In the genomic region with DNA sequence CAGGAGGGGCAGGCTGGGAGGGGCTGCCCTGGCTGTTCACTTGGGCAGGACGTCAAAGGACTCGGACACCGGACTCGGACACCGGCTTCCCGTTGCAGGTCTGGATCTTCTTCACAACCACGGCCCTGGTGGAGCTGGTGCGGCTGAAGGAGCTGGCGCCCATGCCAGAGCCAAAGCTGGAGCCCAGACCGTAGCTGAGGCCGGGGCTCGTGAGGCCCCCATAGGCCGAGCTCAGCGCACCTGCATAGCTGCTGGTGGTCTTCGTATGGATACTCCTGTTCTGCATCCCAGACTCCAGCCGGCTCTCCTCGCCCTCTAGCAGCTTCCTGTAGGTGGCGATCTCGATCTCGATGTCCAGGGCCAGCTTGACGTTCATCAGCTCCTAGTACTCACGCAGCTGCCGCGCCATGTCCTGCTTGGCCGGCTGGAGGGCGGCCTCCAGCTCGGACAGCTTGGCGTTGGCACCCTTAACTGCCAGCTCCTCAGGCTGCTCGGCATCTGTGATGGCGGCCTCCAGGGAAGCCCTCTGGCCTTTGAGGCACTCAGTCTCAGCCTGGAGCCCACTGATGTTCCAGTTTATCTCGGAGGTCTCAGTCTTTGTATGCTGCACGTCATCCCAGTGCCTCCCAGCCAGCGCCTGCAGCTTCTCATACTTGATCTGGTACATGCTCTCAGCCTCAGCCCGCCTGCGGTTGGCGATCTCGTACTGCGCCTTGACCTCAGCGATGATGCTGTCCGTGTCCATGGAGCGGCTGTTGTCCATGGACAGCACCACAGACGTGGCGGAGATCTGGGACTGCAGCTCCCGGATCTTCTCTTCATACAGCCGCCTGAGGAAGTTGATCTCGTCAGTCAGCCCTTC, we compare ENCODE assay signal across 16 cellular contexts. TPM values are rescaled to one million over a fixed set of nuclear protein-coding genes. Genes with fewer than 3 reads are reported as not detected.
DNase-seq lines count a peak whose midpoint lies in the region; ATAC-seq and TF ChIP-seq lines count a peak whose summit lies in the region.
"Had no signal": no experiment of that assay in that cellular context is flagged by ENCODE, and none has a peak within 500 bp of the region (broad histone marks: within the 10 kb centered on the region; RNA-seq: fewer than 3 reads in every experiment).

No MANE protein-coding gene starts in this region.

- H3K9me2 ChIP-seq in GM23248 (ENCODE audit: insufficient read depth), result no peaks in the 10 kb centered on the region

- no peak overlapping the region for H3K4me3 Mint-ChIP-seq in activated CD4-positive, alpha-beta memory T cell treated with anti-CD3 and anti-CD28 coated beads, Interleukin-2, amount 10 ng/mL, durations not matched to agents 7 days and 5 days
- H3K4me3 Mint-ChIP-seq: activated T-cell treated with anti-CD3 and anti-CD28 coated beads, Interleukin-2, amount 50 U/mL, for 4 hours; brain had no signal

- no peak overlapping the region for H3K4me3 ChIP-seq in A673 (ENCODE audit: low read depth, low read length, poor library complexity, severe bottlenecking)
- H3K4me3 ChIP-seq in GM23248, result no peak overlapping the region
- H3K4me3 ChIP-seq in WERI-Rb-1 (ENCODE audit: low read depth, low read length), result no peak overlapping the region
- no peak overlapping the region for H3K4me3 ChIP-seq in kidney epithelial cell (ENCODE audit: low read depth, low read length)
- H3K4me3 ChIP-seq: esophagus squamous epithelium had no signal

- BruUV-seq in A673 (replicated peaks; lab: Mats Ljungman, UMichigan), result no TSS peak

- in situ Hi-C loops in GM23248 (cut with MboI), result no loop called here

- H3K4me1 Mint-ChIP-seq in activated CD4-positive, alpha-beta memory T cell treated with anti-CD3 and anti-CD28 coated beads, Interleukin-2, amount 10 ng/mL, durations not matched to agents 7 days and 5 days, result no peaks in the 10 kb centered on the region
- H3K4me1 Mint-ChIP-seq: brain had no signal

- CTCF ChIA-PET in A673 (lab: Charles Lee), result no interaction called here
- CTCF ChIA-PET in activated CD4-positive, alpha-beta memory T cell treated with anti-CD3 and anti-CD28 coated beads, Interleukin-2, amount 10 ng/mL, durations not matched to agents 7 days and 5 days (lab: Charles Lee), result interaction anchor here (1.3 to 1.6 kb wide), 2 partner anchors 16 to 54 kb away, joined by 3 to 4 read pairs; no protein-coding TSS in a partner anchor

- no peak overlapping the region for H3K9ac ChIP-seq in GM23248

- H4K20me1 ChIP-seq in GM23248 (ENCODE audit: insufficient read depth), result no peaks in the 10 kb centered on the region

- TF ChIP-seq CTCF in A673 (conservative IDR thresholded peaks at IDR 0.05; ENCODE audit: low read depth, low read length) (0 out of 2 replicates have a peak, but pooled peaks have one; percentile 27), WERI-Rb-1 (IDR thresholded peaks at IDR 0.05; ENCODE audit: low read depth, low read length) (peak; percentile 79), kidney epithelial cell (IDR thresholded peaks at IDR 0.05; ENCODE audit: insufficient read depth, low read length, poor library complexity, severe bottlenecking) (peak; percentile 37)

- no peak overlapping the region for H3K27ac ChIP-seq in A673 (ENCODE audit: low read depth, low read length, poor library complexity, severe bottlenecking)
- no peak overlapping the region for H3K27ac ChIP-seq in GM23248
- no peak overlapping the region for H3K27ac ChIP-seq in WERI-Rb-1
- H3K27ac ChIP-seq: esophagus squamous epithelium had no signal

- peaks cover 18% of the 10 kb centered on the region; the same call in 1 of the 2 replicates for H3F3A ChIP-seq in GM23248 (ENCODE audit: insufficient read depth)

- DNase-seq in A673 (ENCODE audit: low spot score) (no peak), GM23248 (peak; percentile 30), WERI-Rb-1 (peak; percentile 85), kidney epithelial cell (ENCODE audit: low read depth) (no peak)
- no peak for DNase-seq in activated CD8-positive, alpha-beta memory T cell treated with anti-CD3 and anti-CD28 coated beads, Interleukin-2, amount 50 U/mL, for 4 hours
- no peak for DNase-seq in activated CD4-positive, alpha-beta memory T cell treated with anti-CD3 and anti-CD28 coated beads, Interleukin-2, amount 10 ng/mL, durations not matched to agents 7 days and 5 days
- DNase-seq: activated T-cell treated with anti-CD3 and anti-CD28 coated beads, Interleukin-2, amount 50 U/mL, for 4 hours; esophagus squamous epithelium; kidney; NCI-H2107; RPMI8226; stimulated activated CD4-positive, alpha-beta T cell treated with anti-CD3 and anti-CD28 coated beads, Interleukin-1b, Interleukin-23, amount 100 ng/mL, for 48 hours; stimulated activated naive CD8-positive, alpha-beta T cell treated with anti-CD3 and anti-CD28 coated beads, Interleukin-15, Interleukin-2, amounts not matched to agents 100 U/mL and 50 U/mL, for 24 hours had no signal

- H3K36me3 ChIP-seq in A673 (ENCODE audit: insufficient read depth, low read length, poor library complexity, severe bottlenecking) (no peaks in the 10 kb centered on the region), GM23248 (ENCODE audit: low read depth) (no peaks in the 10 kb centered on the region), WERI-Rb-1 (no peaks in the 10 kb centered on the region), kidney epithelial cell (ENCODE audit: control insufficient read depth, insufficient read depth, low read length) (no peaks in the 10 kb centered on the region)
- H3K36me3 ChIP-seq: esophagus squamous epithelium had no signal

- H3K27me3 Mint-ChIP-seq in activated CD4-positive, alpha-beta memory T cell treated with anti-CD3 and anti-CD28 coated beads, Interleukin-2, amount 10 ng/mL, durations not matched to agents 7 days and 5 days, result peaks cover 20% of the 10 kb centered on the region

- no peaks in the 10 kb centered on the region for H3K36me3 Mint-ChIP-seq in activated CD4-positive, alpha-beta memory T cell treated with anti-CD3 and anti-CD28 coated beads, Interleukin-2, amount 10 ng/mL, durations not matched to agents 7 days and 5 days (ENCODE audit: low read depth)
- H3K36me3 Mint-ChIP-seq: brain had no signal

- no peak overlapping the region for H3K4me2 ChIP-seq in GM23248 (ENCODE audit: unreplicated experiment)

- no peaks in the 10 kb centered on the region for H3K9me3 Mint-ChIP-seq in activated CD4-positive, alpha-beta memory T cell treated with anti-CD3 and anti-CD28 coated beads, Interleukin-2, amount 10 ng/mL, durations not matched to agents 7 days and 5 days
- H3K9me3 Mint-ChIP-seq: activated T-cell treated with anti-CD3 and anti-CD28 coated beads, Interleukin-2, amount 50 U/mL, for 4 hours; brain had no signal

- POLR2A ChIA-PET in A673 (lab: Charles Lee; ENCODE audit: low non-redundant PET), result no interaction called here
- POLR2A ChIA-PET in activated CD4-positive, alpha-beta memory T cell treated with anti-CD3 and anti-CD28 coated beads, Interleukin-2, amount 10 ng/mL, durations not matched to agents 7 days and 5 days (lab: Charles Lee), result no interaction called here

- WGBS in GM23248 (ENCODE audit: low coverage in 1 of 2, low lambda C conversion rate in 2 of 2, missing lambda C conversion rate in 2 of 2), 2 experiments, result 72 to 77% methylated on average over 36 to 41 of the region's 46 CpGs

- no peak overlapping the region for H3K27ac Mint-ChIP-seq in activated CD4-positive, alpha-beta memory T cell treated with anti-CD3 and anti-CD28 coated beads, Interleukin-2, amount 10 ng/mL, durations not matched to agents 7 days and 5 days
- H3K27ac Mint-ChIP-seq: brain had no signal

- H3K9me3 ChIP-seq in A673 (ENCODE audit: low read depth, low read length, poor library complexity, severe bottlenecking), result no peaks in the 10 kb centered on the region
- H3K9me3 ChIP-seq in GM23248 (ENCODE audit: low read depth), result no peaks in the 10 kb centered on the region
- no peaks in the 10 kb centered on the region for H3K9me3 ChIP-seq in WERI-Rb-1 (ENCODE audit: severe bottlenecking)
- H3K9me3 ChIP-seq: esophagus squamous epithelium had no signal

- ATAC-seq in GM19023 (IDR thresholded peaks at IDR 0.05; ENCODE audit: unreplicated experiment) (no peak), HG02870 (IDR thresholded peaks at IDR 0.05; ENCODE audit: unreplicated experiment) (no peak)
- ATAC-seq: activated T-cell treated with anti-CD3 and anti-CD28 coated beads, Interleukin-2, amount 50 U/mL, for 4 hours; stimulated activated naive CD8-positive, alpha-beta T cell treated with anti-CD3 and anti-CD28 coated beads, Interleukin-15, Interleukin-2, amounts not matched to agents 100 U/mL and 50 U/mL, for 24 hours had no signal

- no peaks in the 10 kb centered on the region for H3K4me1 ChIP-seq in A673 (ENCODE audit: insufficient read depth, low read length, poor library complexity, severe bottlenecking)
- H3K4me1 ChIP-seq in GM23248 (ENCODE audit: insufficient read depth), result peaks cover 9% of the 10 kb centered on the region; the same call in 1 of the 2 replicates
- H3K4me1 ChIP-seq: esophagus squamous epithelium had no signal

- no peaks in the 10 kb centered on the region for H3K79me2 ChIP-seq in GM23248 (ENCODE audit: insufficient read depth)

- H3K27me3 ChIP-seq in A673 (replicated peaks; ENCODE audit: insufficient read depth, low read depth, low read length, poor library complexity) (peaks cover 14% of the 10 kb centered on the region), GM23248 (replicated peaks; ENCODE audit: insufficient read depth) (no peaks in the 10 kb centered on the region), WERI-Rb-1 (ENCODE audit: insufficient read depth, low read depth, severe bottlenecking) (no peaks in the 10 kb centered on the region), kidney epithelial cell (ENCODE audit: control insufficient read depth, insufficient read depth, low read length) (peaks cover 9% of the 10 kb centered on the region)

- H2AFZ ChIP-seq in GM23248, result peak overlapping the region; percentile 25; the same call in 1 of the 2 replicates

- intact Hi-C loops in A673 (cut with micrococcal nuclease; ENCODE audit: unreplicated experiment), result loop anchor here (10.0 kb wide), 1 partner anchor 101 kb away; no protein-coding TSS in a partner anchor

RNA-seq across cellular contexts. Expression of a gene that starts 15.1 kb away (rescaled TPM):
- total RNA-seq in A673 (2021) (not detected in 2 replicates), kidney epithelial cell (not detected in 2 replicates)
- total RNA-seq in GM23248 (2014; rRNA removed; shearing (Covaris generic)), result 0.11 and 0.13 TPM in 2 replicates
- 0.08 and 0.09 TPM in 2 replicates for polyA plus RNA-seq in GM23248 (2016; fragmentation: Nextera tagmentation; extraction: Ambion mirVana)
- total RNA-seq in activated CD4-positive, alpha-beta memory T cell treated with anti-CD3 and anti-CD28 coated beads, Interleukin-2, amount 10 ng/mL, durations not matched to agents 7 days and 5 days, result not detected
- total RNA-seq: activated T-cell treated with anti-CD3 and anti-CD28 coated beads, Interleukin-2, amount 50 U/mL, for 4 hours; kidney had no signal

RNA-seq across cellular contexts. Expression of a gene that starts 37.9 kb away (rescaled TPM):
- not detected in 2 replicates for total RNA-seq in A673 (2021)
- total RNA-seq in GM23248 (2014; rRNA removed; shearing (Covaris generic)), result not detected in 2 replicates
- polyA plus RNA-seq in GM23248 (2016; fragmentation: Nextera tagmentation; extraction: Ambion mirVana), result not detected in 2 replicates
- total RNA-seq in kidney epithelial cell, result not detected in 2 replicates
- not detected for total RNA-seq in activated CD4-positive, alpha-beta memory T cell treated with anti-CD3 and anti-CD28 coated beads, Interleukin-2, amount 10 ng/mL, durations not matched to agents 7 days and 5 days
- total RNA-seq: activated T-cell treated with anti-CD3 and anti-CD28 coated beads, Interleukin-2, amount 50 U/mL, for 4 hours; esophagus squamous epithelium; kidney had no signal

Comparison
In these comparisons a context has a peak if more than half of its experiments do, and no peak if none do; other contexts are left out.
1. DNase-seq: peak in GM23248 (single experiment) and WERI-Rb-1 (single experiment); none in A673 (single experiment), kidney epithelial cell (single experiment), activated CD8-positive, alpha-beta memory T cell treated with anti-CD3 and anti-CD28 coated beads, Interleukin-2, amount 50 U/mL, for 4 hours (single experiment) and activated CD4-positive, alpha-beta memory T cell treated with anti-CD3 and anti-CD28 coated beads, Interleukin-2, amount 10 ng/mL, durations not matched to agents 7 days and 5 days (single experiment).
2. CTCF ChIP-seq: peak in every context shown above with its lines; median percentile 79 in WERI-Rb-1; 37 in kidney epithelial cell; 27 in A673.